ENCODE assay signal across 1 cellular context in genomic region chr22:27381960-27382742, GRCh38.
TF ChIP-seq lines count a peak whose summit lies in the region.

No MANE protein-coding gene starts in this region.

TF ChIP-seq in GM23338, 12 proteins besides CTCF, POLR2A, EP300 and RAD21:
- TF ChIP-seq ZNF462 (CRISPR knock-in tag; IDR thresholded peaks at IDR 0.05): no peak
- no peak for TF ChIP-seq REST (IDR thresholded peaks at IDR 0.05; ENCODE audit: unreplicated experiment)
- TF ChIP-seq STAT1 (IDR thresholded peaks at IDR 0.05; ENCODE audit: unreplicated experiment): no peak
- TF ChIP-seq ZNF114 (CRISPR knock-in tag; IDR thresholded peaks at IDR 0.05): no peak
- TF ChIP-seq EZH2phosphoT487 (IDR thresholded peaks at IDR 0.05; ENCODE audit: unreplicated experiment): no peak
- TF ChIP-seq EZH2 (IDR thresholded peaks at IDR 0.05; ENCODE audit: low read depth, unreplicated experiment): no peak
- TF ChIP-seq ETS1 (IDR thresholded peaks at IDR 0.05): no peak
- no peak for TF ChIP-seq JUNB (IDR thresholded peaks at IDR 0.05; ENCODE audit: unreplicated experiment)
